In genomic region chr13:75359266-75359665, GRCh38 we compare ENCODE assay signal across 15 cellular contexts.
DNase-seq lines count a peak whose midpoint lies in the region; ATAC-seq and TF ChIP-seq lines count a peak whose summit lies in the region.
"Had no signal": no experiment of that assay in that cellular context is flagged by ENCODE, and none has a peak within 500 bp of the region (broad histone marks: within the 10 kb centered on the region; RNA-seq: fewer than 3 reads in every experiment).

No MANE protein-coding gene starts in this region.

- H3K4me1 ChIP-seq in Caco-2 (peaks cover 68% of the 10 kb centered on the region), mesenchymal stem cell (ENCODE audit: control insufficient read depth, insufficient read depth, low read depth, low read length) (peaks cover 7% of the 10 kb centered on the region), OCI-LY7 (ENCODE audit: insufficient read depth, low read length, poor library complexity, severe bottlenecking) (peaks cover 14% of the 10 kb centered on the region)
- H3K4me1 ChIP-seq: right lobe of liver had no signal

- H3K4me3 Mint-ChIP-seq in Caco-2 (ENCODE audit: unreplicated experiment) = peak overlapping the region; percentile 49
- H3K4me3 Mint-ChIP-seq in activated CD8-positive, alpha-beta memory T cell treated with anti-CD3 and anti-CD28 coated beads, Interleukin-2, amount 10 ng/mL, durations not matched to agents 7 days and 5 days = no peak overlapping the region
- H3K4me3 Mint-ChIP-seq: activated CD4-positive, alpha-beta memory T cell treated with anti-CD3 and anti-CD28 coated beads for 36 hours; mesothelial cell of epicardium had no signal

- TF ChIP-seq CTCF in Caco-2 (IDR thresholded peaks at IDR 0.05; ENCODE audit: insufficient read depth in 1 of 2, low read depth in 1 of 2, low read length in 1 of 2, severe bottlenecking in 1 of 2, unreplicated experiment in 1 of 2) (no peak), OCI-LY7 (conservative IDR thresholded peaks at IDR 0.05; ENCODE audit: low read length) (no peak), GM13976 (IDR thresholded peaks at IDR 0.05; ENCODE audit: borderline replicate concordance, control extremely low read depth, extremely low read depth, insufficient read depth, missing control alignments) (no peak)

- H3K79me1 ChIP-seq in mesenchymal stem cell (replicated peaks; ENCODE audit: low read length, poor library complexity, severe bottlenecking) = peaks cover 4% of the 10 kb centered on the region

- H3K9ac ChIP-seq in mesenchymal stem cell (ENCODE audit: low read length) = peak overlapping the region; percentile 57
- H3K9ac ChIP-seq: KMS-11 had no signal

- H3K4ac ChIP-seq in mesenchymal stem cell (ENCODE audit: low read depth in 1 of 2, low read length in 2 of 2) = no peak overlapping the region

- H3K36me3 ChIP-seq in Caco-2 (ENCODE audit: control insufficient read depth, insufficient read depth, low read length) (no peaks in the 10 kb centered on the region; the same call in none of the 2 replicates), mesenchymal stem cell (ENCODE audit: control insufficient read depth in 1 of 2, insufficient read depth in 2 of 2, low read depth in 1 of 2, low read length in 2 of 2) (peaks cover 0 to 11% of the 10 kb centered on the region in 2 experiments), OCI-LY7 (ENCODE audit: insufficient read depth, low read length) (peaks cover 8% of the 10 kb centered on the region; the same call in 1 of the 2 replicates)
- H3K36me3 ChIP-seq: right lobe of liver had no signal

- H3K27me3 ChIP-seq in Caco-2 (replicated peaks; ENCODE audit: control insufficient read depth, insufficient read depth, low read length) (no peaks in the 10 kb centered on the region), mesenchymal stem cell (ENCODE audit: control insufficient read depth in 1 of 2, insufficient read depth in 1 of 2, low read length in 2 of 2) (no peaks in the 10 kb centered on the region)
- H3K27me3 ChIP-seq: right lobe of liver had no signal

- H2BK15ac ChIP-seq in mesenchymal stem cell (ENCODE audit: low read depth, poor library complexity, severe bottlenecking) = no peak overlapping the region

- no peaks in the 10 kb centered on the region for H3K9me3 Mint-ChIP-seq in Caco-2 (ENCODE audit: unreplicated experiment)
- no peaks in the 10 kb centered on the region for H3K9me3 Mint-ChIP-seq in activated CD8-positive, alpha-beta memory T cell treated with anti-CD3 and anti-CD28 coated beads, Interleukin-2, amount 10 ng/mL, durations not matched to agents 7 days and 5 days (ENCODE audit: low read depth)
- H3K9me3 Mint-ChIP-seq: activated CD4-positive, alpha-beta memory T cell treated with anti-CD3 and anti-CD28 coated beads for 36 hours; mesothelial cell of epicardium had no signal

- H3K27ac Mint-ChIP-seq in Caco-2 (ENCODE audit: unreplicated experiment) = no peak overlapping the region
- no peak overlapping the region for H3K27ac Mint-ChIP-seq in activated CD8-positive, alpha-beta memory T cell treated with anti-CD3 and anti-CD28 coated beads, Interleukin-2, amount 10 ng/mL, durations not matched to agents 7 days and 5 days
- H3K27ac Mint-ChIP-seq: activated CD4-positive, alpha-beta memory T cell treated with anti-CD3 and anti-CD28 coated beads for 36 hours; mesothelial cell of epicardium had no signal

- no peak overlapping the region for H2BK120ac ChIP-seq in mesenchymal stem cell (ENCODE audit: low read depth, low read length)

- no peaks in the 10 kb centered on the region for H3K9me3 ChIP-seq in Caco-2
- no peaks in the 10 kb centered on the region for H3K9me3 ChIP-seq in mesenchymal stem cell (ENCODE audit: control insufficient read depth, low read length)
- no peaks in the 10 kb centered on the region for H3K9me3 ChIP-seq in OCI-LY7 (ENCODE audit: low read length)
- H3K9me3 ChIP-seq: right lobe of liver had no signal

- 0% methylated on average over 2 of the region's 2 CpGs for WGBS in mesenchymal stem cell

- H3K4me2 ChIP-seq in mesenchymal stem cell (ENCODE audit: low read length, poor library complexity, severe bottlenecking) (no peak overlapping the region), OCI-LY7 (ENCODE audit: low read length) (no peak overlapping the region)
- H3K4me2 ChIP-seq: KMS-11 had no signal

- H3K4me1 Mint-ChIP-seq in Caco-2 (ENCODE audit: low read depth, unreplicated experiment) = peaks cover 55% of the 10 kb centered on the region
- peaks cover 15% of the 10 kb centered on the region for H3K4me1 Mint-ChIP-seq in activated CD8-positive, alpha-beta memory T cell treated with anti-CD3 and anti-CD28 coated beads, Interleukin-2, amount 10 ng/mL, durations not matched to agents 7 days and 5 days

- no peak overlapping the region for H4K8ac ChIP-seq in mesenchymal stem cell (ENCODE audit: low read length)

- no peak overlapping the region for H3K18ac ChIP-seq in mesenchymal stem cell (ENCODE audit: low read depth in 1 of 2, low read length in 2 of 2)

- intact Hi-C loops in Caco-2 (cut with micrococcal nuclease; ENCODE audit: unreplicated experiment) (no loop called here), OCI-LY7 (cut with micrococcal nuclease; ENCODE audit: unreplicated experiment) (no loop called here)

- DNase-seq in Caco-2 = no peak
- peak; percentile 95 for DNase-seq in M059J (ENCODE audit: low read depth)
- DNase-seq in dedifferentiated amniotic fluid mesenchymal stem cell (ENCODE audit: extremely low spot score) = peak; percentile 82
- DNase-seq in mesenchymal stem cell = peak; percentile 84
- DNase-seq in activated CD8-positive, alpha-beta memory T cell treated with anti-CD3 and anti-CD28 coated beads, Interleukin-2, amount 10 ng/mL, durations not matched to agents 7 days and 5 days = no peak
- no peak for DNase-seq in OCI-LY7 (ENCODE audit: low spot score)
- DNase-seq in GM13976 (ENCODE audit: low spot score) = no peak
- DNase-seq: activated CD4-positive, alpha-beta memory T cell treated with anti-CD3 and anti-CD28 coated beads for 36 hours; COR-L47; NCI-H446 treated with DMSO at 0.1 percent for 48 hours; right lobe of liver had no signal

- no peak overlapping the region for H3K14ac ChIP-seq in mesenchymal stem cell (ENCODE audit: low read length in 2 of 2)

- H2AK5ac ChIP-seq in mesenchymal stem cell (ENCODE audit: low read length, severe bottlenecking) = no peak overlapping the region

- H3K27ac ChIP-seq in mesenchymal stem cell (ENCODE audit: low read length, poor library complexity, severe bottlenecking) (peak overlapping the region; percentile 72), OCI-LY7 (ENCODE audit: low read depth, low read length, poor library complexity, severe bottlenecking) (no peak overlapping the region)
- H3K27ac ChIP-seq: KMS-11, right lobe of liver, SK-N-MC had no signal

- H3K9me2 ChIP-seq in OCI-LY7 (ENCODE audit: insufficient read depth, low read length) = no peaks in the 10 kb centered on the region

- no TSS peak for BruUV-seq in Caco-2 (replicated peaks; lab: Mats Ljungman, UMichigan)
- no TSS peak for BruUV-seq in OCI-LY7 (replicated peaks; lab: Mats Ljungman, UMichigan)

- H2AFZ ChIP-seq in mesenchymal stem cell (ENCODE audit: low read depth, low read length) (no peak overlapping the region), OCI-LY7 (ENCODE audit: low read length) (no peak overlapping the region)

- H3K36me3 Mint-ChIP-seq in Caco-2 (ENCODE audit: insufficient read depth, unreplicated experiment) = peaks cover 93% of the 10 kb centered on the region
- H3K36me3 Mint-ChIP-seq in activated CD8-positive, alpha-beta memory T cell treated with anti-CD3 and anti-CD28 coated beads, Interleukin-2, amount 10 ng/mL, durations not matched to agents 7 days and 5 days = no peaks in the 10 kb centered on the region
- H3K36me3 Mint-ChIP-seq: activated CD4-positive, alpha-beta memory T cell treated with anti-CD3 and anti-CD28 coated beads for 36 hours had no signal

- no peak for TF ChIP-seq POLR2A in GM18505 (IDR thresholded peaks at IDR 0.05; ENCODE audit: borderline replicate concordance, extremely low read depth, insufficient read depth, insufficient read length)

- H3K4me3 ChIP-seq in Caco-2 (ENCODE audit: low read depth, low read length) (no peak overlapping the region), mesenchymal stem cell (ENCODE audit: insufficient read depth in 1 of 2, low read depth in 1 of 2, low read length in 2 of 2) (no peak overlapping the region), OCI-LY7 (ENCODE audit: low read depth, low read length, poor library complexity, severe bottlenecking) (no peak overlapping the region)
- H3K4me3 ChIP-seq: right lobe of liver, SK-N-MC had no signal

- H4K91ac ChIP-seq in mesenchymal stem cell (ENCODE audit: low read length) = no peak overlapping the region

- H3K27me3 Mint-ChIP-seq in Caco-2 (ENCODE audit: insufficient read depth, unreplicated experiment) = no peaks in the 10 kb centered on the region
- H3K27me3 Mint-ChIP-seq in activated CD8-positive, alpha-beta memory T cell treated with anti-CD3 and anti-CD28 coated beads, Interleukin-2, amount 10 ng/mL, durations not matched to agents 7 days and 5 days = no peaks in the 10 kb centered on the region
- H3K27me3 Mint-ChIP-seq: activated CD4-positive, alpha-beta memory T cell treated with anti-CD3 and anti-CD28 coated beads for 36 hours had no signal

- no peaks in the 10 kb centered on the region for H4K20me1 ChIP-seq in OCI-LY7 (ENCODE audit: insufficient read depth, low read length)

- ATAC-seq in GM18505 (IDR thresholded peaks at IDR 0.05; ENCODE audit: unreplicated experiment) = no peak
- ATAC-seq in activated CD8-positive, alpha-beta memory T cell treated with anti-CD3 and anti-CD28 coated beads, Interleukin-2, amount 10 ng/mL, durations not matched to agents 7 days and 5 days = no peak
- ATAC-seq: right lobe of liver had no signal

- H2BK12ac ChIP-seq in mesenchymal stem cell (ENCODE audit: low read length in 2 of 2) = no peak overlapping the region

- in situ Hi-C loops in GM13976 (cut with MboI; ENCODE audit: low sequenced_read_pairs, unreplicated experiment) = no loop called here

- CTCF ChIA-PET in Caco-2 (lab: Charles Lee) (no interaction called here), OCI-LY7 (lab: Charles Lee; ENCODE audit: unreplicated experiment) (no interaction called here)
- CTCF ChIA-PET in activated CD8-positive, alpha-beta memory T cell treated with anti-CD3 and anti-CD28 coated beads, Interleukin-2, amount 10 ng/mL, durations not matched to agents 7 days and 5 days (lab: Charles Lee) = interaction anchor here (0.7 to 3.1 kb wide), 4 partner anchors 8 to 140 kb away, joined by 3 to 22 read pairs (median 6); no protein-coding TSS in a partner anchor

- H2BK5ac ChIP-seq in mesenchymal stem cell (ENCODE audit: low read depth, low read length, poor library complexity, severe bottlenecking) = no peak overlapping the region

- POLR2A ChIA-PET in Caco-2 (lab: Charles Lee) (no interaction called here), OCI-LY7 (lab: Charles Lee) (interaction anchor here (0.8 to 1.0 kb wide), 2 partner anchors 32 to 125 kb away, joined by 3 read pairs; no protein-coding TSS in a partner anchor)

- no peaks in the 10 kb centered on the region for H3K79me2 ChIP-seq in OCI-LY7 (ENCODE audit: insufficient read depth, low read depth, low read length)

- no peak overlapping the region for H3K23ac ChIP-seq in mesenchymal stem cell (ENCODE audit: low read length in 2 of 2)

Comparison
In these comparisons a context has a peak if more than half of its experiments do, and no peak if none do; other contexts are left out.
1. DNase-seq: peak in M059J (single experiment), dedifferentiated amniotic fluid mesenchymal stem cell (single experiment) and mesenchymal stem cell (single experiment); none in Caco-2 (0 of 2), activated CD8-positive, alpha-beta memory T cell treated with anti-CD3 and anti-CD28 coated beads, Interleukin-2, amount 10 ng/mL, durations not matched to agents 7 days and 5 days (single experiment), OCI-LY7 (single experiment) and GM13976 (single experiment).